Comparison of ENCODE assay signal across 9 cellular contexts in genomic region chr20:40962733-40963504, GRCh38.
A peak's percentile ranks its signal among the peaks of the same experiment; 100 is the strongest.
DNase-seq lines count a peak whose midpoint lies in the region; ATAC-seq, FAIRE-seq and TF ChIP-seq lines count a peak whose summit lies in the region.
"Had no signal": no experiment of that assay in that cellular context is flagged by ENCODE, and none has a peak within 500 bp of the region (broad histone marks: within the 10 kb centered on the region; RNA-seq: fewer than 3 reads in every experiment).

No MANE protein-coding gene starts in this region.

- H3K27ac Mint-ChIP-seq in Calu3 (ENCODE audit: unreplicated experiment), result no peak overlapping the region
- no peak overlapping the region for H3K27ac Mint-ChIP-seq in T-helper 2 cell treated with Interferon-gamma antibody and Interleukin-4, amounts not matched to agents 5 μg/mL and 100 μg/mL, for 36 hours
- H3K27ac Mint-ChIP-seq: T-helper 1 cell treated with Interleukin-12 subunit alpha and Interleukin-12 subunit beta and Interleukin-4 antibody, amounts not matched to agents 30 μg/mL and 1 μg/mL, for 36 hours had no signal

- ATAC-seq in gastrocnemius medialis (peak; percentile 73 to 92), GM18505 (IDR thresholded peaks at IDR 0.05; ENCODE audit: unreplicated experiment) (no peak)

- H3K27me3 ChIP-seq in gastrocnemius medialis, result no peaks in the 10 kb centered on the region

- no peak overlapping the region for H3K27ac ChIP-seq in gastrocnemius medialis

- H3K4me1 ChIP-seq in gastrocnemius medialis, result no peaks in the 10 kb centered on the region

- TF ChIP-seq CTCF in Calu3 (IDR thresholded peaks at IDR 0.05; ENCODE audit: unreplicated experiment) (peak; percentile 97), gastrocnemius medialis (IDR thresholded peaks at IDR 0.05 in 4 of 5, conservative IDR thresholded peaks at IDR 0.05 in 1 of 5) (peak; percentile 74 to 92 (median 83))

- BruUV-seq in Calu3 (replicated peaks; lab: Mats Ljungman, UMichigan), result no TSS peak

- H3K27me3 Mint-ChIP-seq in Calu3 (ENCODE audit: unreplicated experiment), result peaks cover 48% of the 10 kb centered on the region
- H3K27me3 Mint-ChIP-seq in T-helper 2 cell treated with Interferon-gamma antibody and Interleukin-4, amounts not matched to agents 5 μg/mL and 100 μg/mL, for 36 hours (ENCODE audit: low read depth), result no peaks in the 10 kb centered on the region

- H3K36me3 Mint-ChIP-seq in Calu3 (ENCODE audit: insufficient read depth, unreplicated experiment), result no peaks in the 10 kb centered on the region
- no peaks in the 10 kb centered on the region for H3K36me3 Mint-ChIP-seq in T-helper 2 cell treated with Interferon-gamma antibody and Interleukin-4, amounts not matched to agents 5 μg/mL and 100 μg/mL, for 36 hours (ENCODE audit: low read depth)

- TF ChIP-seq POLR2A in H54 (IDR thresholded peaks at IDR 0.05; ENCODE audit: low read depth, low read length), result no peak
- no peak for TF ChIP-seq POLR2A in gastrocnemius medialis (IDR thresholded peaks at IDR 0.05)
- no peak for TF ChIP-seq POLR2A in GM18505 (IDR thresholded peaks at IDR 0.05; ENCODE audit: borderline replicate concordance, extremely low read depth, insufficient read depth, insufficient read length)

- H3K9me3 Mint-ChIP-seq in Calu3 (ENCODE audit: low read depth, unreplicated experiment), result no peaks in the 10 kb centered on the region
- H3K9me3 Mint-ChIP-seq in T-helper 2 cell treated with Interferon-gamma antibody and Interleukin-4, amounts not matched to agents 5 μg/mL and 100 μg/mL, for 36 hours, result no peaks in the 10 kb centered on the region
- H3K9me3 Mint-ChIP-seq: T-helper 1 cell treated with Interleukin-12 subunit alpha and Interleukin-12 subunit beta and Interleukin-4 antibody, amounts not matched to agents 30 μg/mL and 1 μg/mL, for 36 hours had no signal

- in situ Hi-C loops in gastrocnemius medialis (cut with MboI; ENCODE audit: low sequenced_read_pairs in 4 of 4), result loop anchor here in 2 of 4 donors (10.0 to 25.0 kb wide), 2 partner anchors 1076 to 1078 kb away; no protein-coding TSS in a partner anchor

- H3K4me3 ChIP-seq in gastrocnemius medialis, result no peak overlapping the region

- CTCF ChIA-PET in Calu3 (lab: Charles Lee), result interaction anchor here (0.6 to 1.8 kb wide), 24 partner anchors 10 to 1917 kb away, joined by 3 to 23 read pairs (median 3); no protein-coding TSS in a partner anchor

- no peaks in the 10 kb centered on the region for H3K36me3 ChIP-seq in gastrocnemius medialis

- H3K4me3 Mint-ChIP-seq in Calu3 (ENCODE audit: low read depth, unreplicated experiment), result no peak overlapping the region
- H3K4me3 Mint-ChIP-seq in T-helper 2 cell treated with Interferon-gamma antibody and Interleukin-4, amounts not matched to agents 5 μg/mL and 100 μg/mL, for 36 hours, result no peak overlapping the region
- H3K4me3 Mint-ChIP-seq: T-helper 1 cell treated with Interleukin-12 subunit alpha and Interleukin-12 subunit beta and Interleukin-4 antibody, amounts not matched to agents 30 μg/mL and 1 μg/mL, for 36 hours had no signal

- FAIRE-seq in H54 (lab: Jason Lieb, UNC), result no peak

- H3K4me1 Mint-ChIP-seq in Calu3 (ENCODE audit: low read depth, unreplicated experiment), result no peaks in the 10 kb centered on the region
- peaks cover 11% of the 10 kb centered on the region for H3K4me1 Mint-ChIP-seq in T-helper 2 cell treated with Interferon-gamma antibody and Interleukin-4, amounts not matched to agents 5 μg/mL and 100 μg/mL, for 36 hours (ENCODE audit: low read depth)

- H3K9me3 ChIP-seq in gastrocnemius medialis, result no peaks in the 10 kb centered on the region

- intact Hi-C loops in Calu3 (cut with micrococcal nuclease; ENCODE audit: unreplicated experiment) (loop anchor here (2.0 to 5.0 kb wide), 6 partner anchors 166 to 1850 kb away; no protein-coding TSS in a partner anchor), gastrocnemius medialis (cut with DNase I; ENCODE audit: low total_unique reads) (loop anchor here (2.0 kb wide), 1 partner anchor 1694 kb away; no protein-coding TSS in a partner anchor)

- DNase-seq in Calu3, result peak; percentile 90
- peak; percentile 68 for DNase-seq in H54 (ENCODE audit: insufficient read length, low spot score)
- peak; percentile 66 to 84 (median 73) for DNase-seq in NCI-H1417 (lab: John Stamatoyannopoulos, UW)
- peak; percentile 69 for DNase-seq in T-helper 2 cell treated with Interferon-gamma antibody and Interleukin-4, amounts not matched to agents 5 μg/mL and 100 μg/mL, for 36 hours (ENCODE audit: low spot score)
- peak in 53 of 58 donors; percentile 8 to 78 (median 39) for DNase-seq in anterior cingulate cortex (lab: John Stamatoyannopoulos, UW)
- peak; percentile 75 for DNase-seq in hepatic stellate cell (ENCODE audit: low spot score)
- peak; percentile 18 to 48 for DNase-seq in gastrocnemius medialis

Comparison
In these comparisons a context has a peak if more than half of its experiments do, and no peak if none do; other contexts are left out.
1. DNase-seq: peak in every context shown above with its lines; median percentile 90 in Calu3; 75 in hepatic stellate cell; 73 in NCI-H1417; 69 in T-helper 2 cell treated with Interferon-gamma antibody and Interleukin-4, amounts not matched to agents 5 μg/mL and 100 μg/mL, for 36 hours; 68 in H54; 39 in anterior cingulate cortex; 33 in gastrocnemius medialis.